Comparison of ENCODE assay signal across 8 cellular contexts in genomic region chr2:131105950-131106801, GRCh38. TPM values are rescaled to one million over a fixed set of nuclear protein-coding genes. Genes with fewer than 3 reads are reported as not detected.
A peak's percentile ranks its signal among the peaks of the same experiment; 100 is the strongest.
DNase-seq lines count a peak whose midpoint lies in the region; ATAC-seq and TF ChIP-seq lines count a peak whose summit lies in the region.

No MANE protein-coding gene starts in this region.

- peaks cover 48% of the 10 kb centered on the region for H3K4me1 Mint-ChIP-seq in activated CD4-positive, alpha-beta T cell treated with anti-CD3 and anti-CD28 coated beads, Interleukin-2, amount 10 ng/mL, durations not matched to agents 24 days and 14 days
- H3K4me1 Mint-ChIP-seq in naive B cell: peaks cover 34 to 47% (median 40%) of the 10 kb centered on the region in 3 donors

- H3K4me3 ChIP-seq in H7 (ENCODE audit: insufficient read depth, low read depth, low read length) (peak overlapping the region; percentile 93), esophagus (ENCODE audit: low read depth in 1 of 2, low read length in 2 of 2) (peak overlapping the region; percentile 93 to 97), thoracic aorta (peak overlapping the region; percentile 87)

- H3K9me3 ChIP-seq in esophagus (ENCODE audit: control insufficient read depth in 2 of 2, insufficient read depth in 1 of 2, low read depth in 1 of 2, low read length in 1 of 2): no peaks in the 10 kb centered on the region
- no peaks in the 10 kb centered on the region for H3K9me3 ChIP-seq in thoracic aorta

- intact Hi-C loops in activated CD4-positive, alpha-beta T cell treated with anti-CD3 and anti-CD28 coated beads, Interleukin-2, amount 10 ng/mL, durations not matched to agents 24 days and 14 days (cut with micrococcal nuclease): loop anchor here (1.0 to 10.0 kb wide), 5 partner anchors 13 to 734 kb away; partner anchors contain the start of genes FAM168B and MZT2A

- no peak for TF ChIP-seq CTCF in thoracic aorta (IDR thresholded peaks at IDR 0.05)

- no peaks in the 10 kb centered on the region for H3K9me3 Mint-ChIP-seq in activated CD4-positive, alpha-beta T cell treated with anti-CD3 and anti-CD28 coated beads, Interleukin-2, amount 10 ng/mL, durations not matched to agents 24 days and 14 days
- H3K9me3 Mint-ChIP-seq in naive B cell: no peaks in the 10 kb centered on the region

- H3K27me3 Mint-ChIP-seq in activated CD4-positive, alpha-beta T cell treated with anti-CD3 and anti-CD28 coated beads, Interleukin-2, amount 10 ng/mL, durations not matched to agents 24 days and 14 days: no peaks in the 10 kb centered on the region
- H3K27me3 Mint-ChIP-seq in naive B cell: no peaks in the 10 kb centered on the region

- H3K27ac ChIP-seq in esophagus (ENCODE audit: low read depth in 2 of 2, low read length in 1 of 2): peak overlapping the region; percentile 96 to 98
- peak overlapping the region; percentile 93 to 95 for H3K27ac ChIP-seq in thoracic aorta

- ATAC-seq in naive B cell (ENCODE audit: low read depth in 2 of 2) (peak; percentile 2 to 13), thoracic aorta (ENCODE audit: insufficient number of reproducible peaks, low FRiP score, low read depth) (peak; percentile 17)

- DNase-seq in DMS53 (lab: John Stamatoyannopoulos, UW): peak; percentile 61
- DNase-seq in DMS53 treated with DMSO at 0.1 percent for 48 hours (lab: John Stamatoyannopoulos, UW; ENCODE audit: unreplicated experiment): no peak
- peak; percentile 44 for DNase-seq in H7
- DNase-seq in M059J (ENCODE audit: low read depth): peak; percentile 69
- DNase-seq in activated CD4-positive, alpha-beta T cell treated with anti-CD3 and anti-CD28 coated beads, Interleukin-2, amount 10 ng/mL, durations not matched to agents 24 days and 14 days: peak; percentile 69
- peak; percentile 12 for DNase-seq in naive B cell
- DNase-seq in thoracic aorta (ENCODE audit: low spot score): peak; percentile 3

- H3K4me3 Mint-ChIP-seq in activated CD4-positive, alpha-beta T cell treated with anti-CD3 and anti-CD28 coated beads, Interleukin-2, amount 10 ng/mL, durations not matched to agents 24 days and 14 days: peak overlapping the region; percentile 92
- H3K4me3 Mint-ChIP-seq in naive B cell: peak overlapping the region; percentile 92 to 99 (median 97)

- no peaks in the 10 kb centered on the region for H3K27me3 ChIP-seq in H7 (ENCODE audit: control insufficient read depth, insufficient read depth, low read length)
- H3K27me3 ChIP-seq in esophagus (ENCODE audit: control insufficient read depth in 1 of 2, insufficient read depth in 2 of 2, low read length in 2 of 2): no peaks in the 10 kb centered on the region
- no peaks in the 10 kb centered on the region for H3K27me3 ChIP-seq in thoracic aorta (replicated peaks; ENCODE audit: insufficient read depth)

- 2 to 3% methylated on average over 19 of the region's 19 CpGs for WGBS in esophagus, 2 donors

- peak overlapping the region; percentile 95 for H3K27ac Mint-ChIP-seq in activated CD4-positive, alpha-beta T cell treated with anti-CD3 and anti-CD28 coated beads, Interleukin-2, amount 10 ng/mL, durations not matched to agents 24 days and 14 days
- H3K27ac Mint-ChIP-seq in naive B cell: peak overlapping the region; percentile 97 to 100 (median 98)

- H3K4me1 ChIP-seq in esophagus (ENCODE audit: control insufficient read depth in 2 of 2, insufficient read depth in 2 of 2, low read length in 1 of 2) (peaks cover 0 to 4% of the 10 kb centered on the region in 2 donors), thoracic aorta (ENCODE audit: control insufficient read depth in 1 of 2, low read depth in 2 of 2) (peaks cover 10 to 21% of the 10 kb centered on the region in 2 donors)

- peaks cover 28% of the 10 kb centered on the region for H3K36me3 Mint-ChIP-seq in activated CD4-positive, alpha-beta T cell treated with anti-CD3 and anti-CD28 coated beads, Interleukin-2, amount 10 ng/mL, durations not matched to agents 24 days and 14 days (ENCODE audit: low read depth)
- peaks cover 5 to 15% of the 10 kb centered on the region in 2 donors for H3K36me3 Mint-ChIP-seq in naive B cell

- H3K36me3 ChIP-seq in H7 (replicated peaks; ENCODE audit: control insufficient read depth, insufficient read depth, low read length): no peaks in the 10 kb centered on the region
- H3K36me3 ChIP-seq in esophagus (ENCODE audit: control insufficient read depth in 2 of 2, insufficient read depth in 2 of 2, low read length in 1 of 2): no peaks in the 10 kb centered on the region
- no peaks in the 10 kb centered on the region for H3K36me3 ChIP-seq in thoracic aorta

RNA-seq across cellular contexts. Expression of gene PLEKHB2, which starts 1.0 kb away (rescaled TPM):
- 82.4 and 89.1 TPM in 2 replicates for total RNA-seq in H7 (2014; rRNA removed; shearing (Covaris generic))
- total RNA-seq in M059J (2014; rRNA removed; shearing (Covaris generic)): 116 and 139 TPM in 2 replicates
- 62.4 and 66.7 TPM in 2 replicates for total RNA-seq in activated CD4-positive, alpha-beta T cell treated with anti-CD3 and anti-CD28 coated beads, Interleukin-2, amount 10 ng/mL, durations not matched to agents 24 days and 14 days
- polyA plus RNA-seq in esophagus (10 to 100 TPM in 1 of 2 donors, 1 to 10 TPM in 1; 8.7 to 18.0 TPM), naive B cell (ENCODE audit: low read depth in 6 of 6) (10 to 100 TPM; 53.5 to 68.1 (median 57.3) TPM)
- 10 to 100 TPM; 40.1 to 42.0 TPM for total RNA-seq in thoracic aorta

RNA-seq across cellular contexts. Expression of gene FAM168B, which starts 12.9 kb away (rescaled TPM):
- 57.6 and 73.6 TPM in 2 replicates for total RNA-seq in H7 (2014; rRNA removed; shearing (Covaris generic))
- 82.7 and 92.4 TPM in 2 replicates for total RNA-seq in M059J (2014; rRNA removed; shearing (Covaris generic))
- total RNA-seq in activated CD4-positive, alpha-beta T cell treated with anti-CD3 and anti-CD28 coated beads, Interleukin-2, amount 10 ng/mL, durations not matched to agents 24 days and 14 days: 82.3 and 85.6 TPM in 2 replicates
- polyA plus RNA-seq in esophagus (10 to 100 TPM; 13.2 to 27.3 TPM), naive B cell (ENCODE audit: low read depth in 6 of 6) (10 to 100 TPM; 12.4 to 40.5 (median 30.7) TPM)
- 100 to 1,000 TPM; 144 to 156 TPM for total RNA-seq in thoracic aorta
